ENCODE assay signal across 15 cellular contexts in genomic region chr4:102606846-102607440, GRCh38.
DNase-seq lines count a peak whose midpoint lies in the region; ATAC-seq and TF ChIP-seq lines count a peak whose summit lies in the region.
"Had no signal": no experiment of that assay in that cellular context is flagged by ENCODE, and none has a peak within 500 bp of the region (broad histone marks: within the 10 kb centered on the region; RNA-seq: fewer than 3 reads in every experiment).

No MANE protein-coding gene starts in this region.

- no peak for TF ChIP-seq CTCF in C4-2B (conservative IDR thresholded peaks at IDR 0.05)

- no peaks in the 10 kb centered on the region for H3K27me3 ChIP-seq in naive thymus-derived CD4-positive, alpha-beta T cell (ENCODE audit: control insufficient read depth in 2 of 2, insufficient read depth in 2 of 2, low read length in 2 of 2)
- H3K27me3 ChIP-seq in right cardiac atrium (ENCODE audit: control insufficient read depth, insufficient read depth), result no peaks in the 10 kb centered on the region

- H3K9me3 ChIP-seq in naive thymus-derived CD4-positive, alpha-beta T cell (ENCODE audit: control insufficient read depth in 2 of 3, low read length in 3 of 3), result no peaks in the 10 kb centered on the region
- H3K9me3 ChIP-seq in right cardiac atrium (ENCODE audit: control insufficient read depth, low read length), result no peaks in the 10 kb centered on the region

- H3K27ac Mint-ChIP-seq in activated naive CD8-positive, alpha-beta T cell treated with anti-CD3 and anti-CD28 coated beads, Interleukin-2, amount 50 U/mL, for 24 hours, result peak overlapping the region; percentile 50
- H3K27ac Mint-ChIP-seq in naive thymus-derived CD4-positive, alpha-beta T cell, result peak overlapping the region in 7 of 9 donors; percentile 11 to 69 (median 55)

- no peaks in the 10 kb centered on the region for H3K27me3 Mint-ChIP-seq in activated naive CD8-positive, alpha-beta T cell treated with anti-CD3 and anti-CD28 coated beads, Interleukin-2, amount 50 U/mL, for 24 hours
- H3K27me3 Mint-ChIP-seq in naive thymus-derived CD4-positive, alpha-beta T cell, result no peaks in the 10 kb centered on the region

- H3K27ac ChIP-seq in C4-2B (peak overlapping the region; percentile 51), right cardiac atrium (ENCODE audit: low read length) (no peak overlapping the region)
- H3K27ac ChIP-seq in naive thymus-derived CD4-positive, alpha-beta T cell (ENCODE audit: low read depth, low read length), result no peak overlapping the region

- POLR2A ChIA-PET in naive thymus-derived CD4-positive, alpha-beta T cell (lab: Charles Lee), result interaction anchor here (0.9 kb wide), 1 partner anchor 398 kb away, joined by 3 read pairs; no protein-coding TSS in a partner anchor

- CTCF ChIA-PET in naive thymus-derived CD4-positive, alpha-beta T cell (lab: Charles Lee), result interaction anchor here (0.6 kb wide), 1 partner anchor 42 kb away, joined by 3 read pairs; no protein-coding TSS in a partner anchor

- ATAC-seq in activated naive CD8-positive, alpha-beta T cell treated with anti-CD3 and anti-CD28 coated beads, Interleukin-2, amount 50 U/mL, for 24 hours, result no peak
- no peak for ATAC-seq in naive thymus-derived CD4-positive, alpha-beta T cell
- ATAC-seq in right cardiac atrium, result no peak
- ATAC-seq: left cardiac atrium had no signal

- WGBS in right cardiac atrium, result 87% methylated on average over 7 of the region's 7 CpGs

- DNase-seq in DMS53 treated with DMSO at 0.1 percent for 48 hours (lab: John Stamatoyannopoulos, UW; ENCODE audit: unreplicated experiment), result peak; percentile 67
- no peak for DNase-seq in activated naive CD8-positive, alpha-beta T cell treated with anti-CD3 and anti-CD28 coated beads, Interleukin-2, amount 50 U/mL, for 24 hours
- no peak for DNase-seq in naive thymus-derived CD4-positive, alpha-beta T cell
- no peak for DNase-seq in EL
- DNase-seq in NCI-H1092 treated with DMSO at 0.1 percent for 48 hours (lab: John Stamatoyannopoulos, UW), result no peak
- no peak for DNase-seq in right cardiac atrium
- no peak for DNase-seq in NCI-H2107 treated with DMSO at 0.1 percent for 48 hours (lab: John Stamatoyannopoulos, UW; ENCODE audit: unreplicated experiment)
- DNase-seq: activated CD4-positive, alpha-beta T cell treated with anti-CD3 and anti-CD28 coated beads, Interleukin-2, amount 50 U/mL, for 4 hours; activated effector memory CD4-positive, alpha-beta T cell treated with anti-CD3 and anti-CD28 coated beads, Interleukin-2, amount 50 U/mL, for 16 hours; DMS 273 treated with DMSO at 0.1 percent for 48 hours; effector CD4-positive, alpha-beta T cell; KBM-7; left cardiac atrium; NCI-H1048 had no signal

- H3K4me1 Mint-ChIP-seq in activated naive CD8-positive, alpha-beta T cell treated with anti-CD3 and anti-CD28 coated beads, Interleukin-2, amount 50 U/mL, for 24 hours, result peaks cover 72% of the 10 kb centered on the region
- H3K4me1 Mint-ChIP-seq in naive thymus-derived CD4-positive, alpha-beta T cell, result peaks cover 11 to 73% (median 49%) of the 10 kb centered on the region in 7 donors

- no peaks in the 10 kb centered on the region for H3K9me3 Mint-ChIP-seq in activated naive CD8-positive, alpha-beta T cell treated with anti-CD3 and anti-CD28 coated beads, Interleukin-2, amount 50 U/mL, for 24 hours
- H3K9me3 Mint-ChIP-seq in naive thymus-derived CD4-positive, alpha-beta T cell, result peaks cover 0 to 7% (median 0%) of the 10 kb centered on the region in 11 donors

- H3K36me3 ChIP-seq in naive thymus-derived CD4-positive, alpha-beta T cell (ENCODE audit: control insufficient read depth in 2 of 3, insufficient read depth in 3 of 3, low read length in 3 of 3), result peaks cover 23 to 69% (median 24%) of the 10 kb centered on the region in 3 experiments

- no peak overlapping the region for H3K4me3 ChIP-seq in naive thymus-derived CD4-positive, alpha-beta T cell (ENCODE audit: low read length)
- H3K4me3 ChIP-seq in right cardiac atrium (ENCODE audit: low read length), result no peak overlapping the region

- peaks cover 9 to 18% of the 10 kb centered on the region in 2 donors for H3K4me1 ChIP-seq in naive thymus-derived CD4-positive, alpha-beta T cell (ENCODE audit: control insufficient read depth in 2 of 2, insufficient read depth in 2 of 2, low read length in 2 of 2)
- peaks cover 2% of the 10 kb centered on the region for H3K4me1 ChIP-seq in right cardiac atrium (ENCODE audit: control insufficient read depth, insufficient read depth, low read length)

- H3K36me3 Mint-ChIP-seq in activated naive CD8-positive, alpha-beta T cell treated with anti-CD3 and anti-CD28 coated beads, Interleukin-2, amount 50 U/mL, for 24 hours (ENCODE audit: low read depth), result peaks cover 84% of the 10 kb centered on the region
- H3K36me3 Mint-ChIP-seq in naive thymus-derived CD4-positive, alpha-beta T cell, result peaks cover 27 to 77% (median 70%) of the 10 kb centered on the region in 5 donors

- intact Hi-C loops in naive thymus-derived CD4-positive, alpha-beta T cell (cut with micrococcal nuclease), result no loop called here
- intact Hi-C loops in right cardiac atrium (cut with DNase I), result loop anchor here in 1 of 4 donors (10.0 kb wide), 1 partner anchor 152 kb away; no protein-coding TSS in a partner anchor

- no peak overlapping the region for H3K4me3 Mint-ChIP-seq in activated naive CD8-positive, alpha-beta T cell treated with anti-CD3 and anti-CD28 coated beads, Interleukin-2, amount 50 U/mL, for 24 hours
- no peak overlapping the region for H3K4me3 Mint-ChIP-seq in naive thymus-derived CD4-positive, alpha-beta T cell
